ENCODE assay signal across 19 cellular contexts in genomic region chr11:35946766-35947165, GRCh38. TPM values are rescaled to one million over a fixed set of nuclear protein-coding genes. Genes with fewer than 3 reads are reported as not detected.
DNase-seq lines count a peak whose midpoint lies in the region; ATAC-seq and TF ChIP-seq lines count a peak whose summit lies in the region.
"Had no signal": no experiment of that assay in that cellular context is flagged by ENCODE, and none has a peak within 500 bp of the region (broad histone marks: within the 10 kb centered on the region; RNA-seq: fewer than 3 reads in every experiment).

No MANE protein-coding gene starts in this region.

- no peaks in the 10 kb centered on the region for H3K27me3 Mint-ChIP-seq in nephron progenitor cell (ENCODE audit: low read depth, poor library complexity)
- H3K27me3 Mint-ChIP-seq in activated CD4-positive, alpha-beta T cell treated with anti-CD3 and anti-CD28 coated beads for 36 hours = peaks cover 43% of the 10 kb centered on the region

- POLR2A ChIA-PET in HEK293 (lab: Yijun Ruan, JAX) = no interaction called here
- POLR2A ChIA-PET in activated CD4-positive, alpha-beta T cell treated with anti-CD3 and anti-CD28 coated beads for 36 hours (lab: Charles Lee) = no interaction called here

- H3K27me3 ChIP-seq in BLaER1 treated with 17β-estradiol and CSF1 and Interleukin-3, amounts not matched to agents 10 nM and 100 nM = no peaks in the 10 kb centered on the region
- H3K27me3 ChIP-seq: Peyer's patch had no signal

- peak; percentile 35 for DNase-seq in astrocyte of the spinal cord (ENCODE audit: low read depth, low spot score)
- no peak for DNase-seq in nephron progenitor cell
- DNase-seq in stimulated activated CD4-positive, alpha-beta T cell treated with anti-CD3 and anti-CD28 coated beads, Interleukin-2, amount 100 ng/mL, for 48 hours = no peak
- DNase-seq in kidney tubule cell (ENCODE audit: low spot score) = no peak
- DNase-seq in activated CD4-positive, alpha-beta T cell treated with anti-CD3 and anti-CD28 coated beads for 36 hours = no peak
- DNase-seq: Calu3; CD4-positive, alpha-beta T cell; DMS53; NCI-H1105 treated with DMSO at 0.1 percent for 48 hours; NCI-H2029 treated with DMSO at 0.1 percent for 48 hours; NCI-H82; Peyer's patch; Right ventricle myocardium superior; T-cell had no signal

- ATAC-seq in activated CD4-positive, alpha-beta T cell treated with anti-CD3 and anti-CD28 coated beads for 36 hours = no peak
- ATAC-seq: T-cell had no signal

- TF ChIP-seq CTCF in HEK293 (tag by site-specific recombination; IDR thresholded peaks at IDR 0.05) = no peak
- TF ChIP-seq CTCF in astrocyte of the spinal cord (IDR thresholded peaks at IDR 0.05; ENCODE audit: low read depth, low read length) = no peak
- no peak for TF ChIP-seq CTCF in nephron progenitor cell (IDR thresholded peaks at IDR 0.05)

- peaks cover 88% of the 10 kb centered on the region for H3K4me1 Mint-ChIP-seq in nephron progenitor cell
- H3K4me1 Mint-ChIP-seq in activated CD4-positive, alpha-beta T cell treated with anti-CD3 and anti-CD28 coated beads for 36 hours = peaks cover 3% of the 10 kb centered on the region

- no peak overlapping the region for H3K27ac ChIP-seq in BLaER1 treated with 17β-estradiol and CSF1 and Interleukin-3, amounts not matched to agents 10 nM and 100 nM
- H3K27ac ChIP-seq in HEK293 (ENCODE audit: extremely low read depth, low read depth, low read length) = no peak overlapping the region
- H3K27ac ChIP-seq: HL-60, Peyer's patch, SK-N-MC had no signal

- H3K4me1 ChIP-seq in BLaER1 treated with 17β-estradiol and CSF1 and Interleukin-3, amounts not matched to agents 10 nM and 100 nM = peaks cover 53 to 86% (median 61%) of the 10 kb centered on the region in 10 experiments
- 0 out of 2 replicates have a peak, but pooled peaks cover 4% of the 10 kb centered on the region for H3K4me1 ChIP-seq in HEK293 (ENCODE audit: control insufficient read depth, insufficient read depth, low read length)
- H3K4me1 ChIP-seq: Peyer's patch had no signal

- H3K36me3 ChIP-seq in BLaER1 treated with 17β-estradiol and CSF1 and Interleukin-3, amounts not matched to agents 10 nM and 100 nM = peaks cover 0 to 27% (median 20%) of the 10 kb centered on the region in 11 experiments; a peak in 16 of 22 replicates
- H3K36me3 ChIP-seq in HEK293 (ENCODE audit: control insufficient read depth in 2 of 2, insufficient read depth in 1 of 2, low read length in 2 of 2) = no peaks in the 10 kb centered on the region
- H3K36me3 ChIP-seq: HAP-1, Peyer's patch had no signal

- H4K20me1 ChIP-seq in BLaER1 treated with 17β-estradiol and CSF1 and Interleukin-3, amounts not matched to agents 10 nM and 100 nM = peaks cover 0 to 64% (median 29%) of the 10 kb centered on the region in 11 experiments; a peak in 13 of 22 replicates

- intact Hi-C loops in activated CD4-positive, alpha-beta T cell treated with anti-CD3 and anti-CD28 coated beads for 36 hours (cut with DNase I, micrococcal nuclease) = loop anchor here in 1 of 2 experiments (10.0 kb wide), 1 partner anchor 318 kb away; no protein-coding TSS in a partner anchor

- peaks cover 19% of the 10 kb centered on the region for H3K36me3 Mint-ChIP-seq in nephron progenitor cell (ENCODE audit: low read depth)
- H3K36me3 Mint-ChIP-seq in activated CD4-positive, alpha-beta T cell treated with anti-CD3 and anti-CD28 coated beads for 36 hours (ENCODE audit: low read depth) = no peaks in the 10 kb centered on the region
- H3K36me3 Mint-ChIP-seq: T-cell had no signal

- H3K4me3 ChIP-seq in BLaER1 treated with 17β-estradiol and CSF1 and Interleukin-3, amounts not matched to agents 10 nM and 100 nM = 0 out of 20 replicates have a peak overlapping the region, but pooled peaks of 2 of the 10 experiments have one; percentile 68 to 80
- H3K4me3 ChIP-seq in HEK293 (ENCODE audit: low read depth, low read length) (no peak overlapping the region), astrocyte of the spinal cord (ENCODE audit: low read depth, low read length) (no peak overlapping the region)
- H3K4me3 ChIP-seq: HAP-1, Peyer's patch, SK-N-MC had no signal

- CTCF ChIA-PET in HEK293 (lab: Yijun Ruan, JAX) = interaction anchor here (0.7 kb wide), 1 partner anchor 492 kb away, joined by 3 read pairs; no protein-coding TSS in a partner anchor
- CTCF ChIA-PET in activated CD4-positive, alpha-beta T cell treated with anti-CD3 and anti-CD28 coated beads for 36 hours (lab: Charles Lee) = no interaction called here

- H3K4me3 Mint-ChIP-seq in nephron progenitor cell = peak overlapping the region; percentile 95
- no peak overlapping the region for H3K4me3 Mint-ChIP-seq in activated CD4-positive, alpha-beta T cell treated with anti-CD3 and anti-CD28 coated beads for 36 hours
- H3K4me3 Mint-ChIP-seq: CD4-positive, alpha-beta T cell; T-cell had no signal

- 0 out of 22 replicates have a peak overlapping the region, but pooled peaks of 1 of the 11 experiments have one; percentile 90 for H3K9ac ChIP-seq in BLaER1 treated with 17β-estradiol and CSF1 and Interleukin-3, amounts not matched to agents 10 nM and 100 nM

- H3K9me3 Mint-ChIP-seq in nephron progenitor cell = no peaks in the 10 kb centered on the region
- no peaks in the 10 kb centered on the region for H3K9me3 Mint-ChIP-seq in activated CD4-positive, alpha-beta T cell treated with anti-CD3 and anti-CD28 coated beads for 36 hours (ENCODE audit: low read depth)
- H3K9me3 Mint-ChIP-seq: CD4-positive, alpha-beta T cell; T-cell had no signal

- in situ Hi-C loops in astrocyte of the spinal cord (cut with HindIII; ENCODE audit: low sequenced_read_pairs) = no loop called here

- peaks cover 0 to 42% (median 20%) of the 10 kb centered on the region in 11 experiments; a peak in 17 of 22 replicates for H3K9me3 ChIP-seq in BLaER1 treated with 17β-estradiol and CSF1 and Interleukin-3, amounts not matched to agents 10 nM and 100 nM (replicated peaks in 1 of 11)
- no peaks in the 10 kb centered on the region for H3K9me3 ChIP-seq in HEK293 (ENCODE audit: control insufficient read depth, insufficient read depth, low read depth, low read length)
- H3K9me3 ChIP-seq: HAP-1, Peyer's patch had no signal

- peak overlapping the region; percentile 93 to 99 (median 97); a peak in 21 of 22 replicates for H3K4me2 ChIP-seq in BLaER1 treated with 17β-estradiol and CSF1 and Interleukin-3, amounts not matched to agents 10 nM and 100 nM

- peak overlapping the region; percentile 17 for H3K27ac Mint-ChIP-seq in nephron progenitor cell
- H3K27ac Mint-ChIP-seq in activated CD4-positive, alpha-beta T cell treated with anti-CD3 and anti-CD28 coated beads for 36 hours = no peak overlapping the region
- H3K27ac Mint-ChIP-seq: CD4-positive, alpha-beta T cell; T-cell had no signal

TF ChIP-seq in HEK293, 187 proteins besides CTCF, POLR2A, EP300 and RAD21 (continues in another document):
- TF ChIP-seq ZNF510 (tag by site-specific recombination; IDR thresholded peaks at IDR 0.05; ENCODE audit: insufficient replicate concordance) (no peak), ZNF175 (tag by site-specific recombination; IDR thresholded peaks at IDR 0.05) (no peak), ZNF621 (tag by site-specific recombination; IDR thresholded peaks at IDR 0.05) (no peak), ZNF24 (tag by site-specific recombination; IDR thresholded peaks at IDR 0.05) (no peak), ZNF518A (tag by site-specific recombination; conservative IDR thresholded peaks at IDR 0.05; ENCODE audit: low read depth) (no peak)

RNA-seq across cellular contexts. Expression of gene LDLRAD3, which starts 2.9 kb away (rescaled TPM):
- under 1 TPM; 0.46 to 0.47 TPM for total RNA-seq in activated CD4-positive, alpha-beta T cell treated with anti-CD3 and anti-CD28 coated beads for 36 hours
